15 cellular contexts compared by ENCODE assay signal in the genomic region with DNA sequence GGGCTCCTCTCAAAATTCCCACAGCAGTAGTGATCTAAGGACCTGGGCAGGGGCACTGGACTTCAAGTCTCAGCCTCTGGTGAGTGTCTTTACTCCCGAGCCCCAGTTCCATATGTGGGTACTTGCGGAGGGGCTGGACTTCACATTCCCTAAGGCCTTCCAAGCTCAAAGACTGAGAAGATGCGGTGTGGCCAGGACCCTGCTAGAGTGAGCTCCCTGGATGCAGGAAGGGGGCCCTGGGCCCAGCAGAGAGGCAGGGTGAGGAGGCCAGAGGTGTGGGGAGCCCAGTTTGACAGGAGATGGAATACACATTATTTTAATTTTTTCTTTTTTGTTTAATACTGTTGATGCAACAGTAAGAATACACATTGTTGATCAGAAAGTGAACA.
A peak's percentile ranks its signal among the peaks of the same experiment; 100 is the strongest.
DNase-seq lines count a peak whose midpoint lies in the region; ATAC-seq and TF ChIP-seq lines count a peak whose summit lies in the region.
"Had no signal": no experiment of that assay in that cellular context is flagged by ENCODE, and none has a peak within 500 bp of the region (broad histone marks: within the 10 kb centered on the region; RNA-seq: fewer than 3 reads in every experiment).

No MANE protein-coding gene starts in this region.

- H3K4me3 Mint-ChIP-seq in activated T-cell treated with anti-CD3 and anti-CD28 coated beads, Interleukin-2, amount 50 U/mL, for 24 hours: no peak overlapping the region
- H3K4me3 Mint-ChIP-seq in T-helper 17 cell (no peak overlapping the region), mesothelial cell of epicardium (no peak overlapping the region)
- no peak overlapping the region for H3K4me3 Mint-ChIP-seq in stimulated activated effector memory CD8-positive, alpha-beta T cell treated with anti-CD3 and anti-CD28 coated beads, Interleukin-12 subunit alpha, Interleukin-12 subunit beta, amount 100 ng/mL, for 72 hours
- H3K4me3 Mint-ChIP-seq: CD4-positive, CD25-positive, alpha-beta regulatory T cell had no signal

- H3K27ac Mint-ChIP-seq in activated T-cell treated with anti-CD3 and anti-CD28 coated beads, Interleukin-2, amount 50 U/mL, for 24 hours: no peak overlapping the region
- H3K27ac Mint-ChIP-seq in T-helper 17 cell (peak overlapping the region; percentile 91), mesothelial cell of epicardium (peak overlapping the region; percentile 34)
- peak overlapping the region; percentile 20 for H3K27ac Mint-ChIP-seq in stimulated activated effector memory CD8-positive, alpha-beta T cell treated with anti-CD3 and anti-CD28 coated beads, Interleukin-12 subunit alpha, Interleukin-12 subunit beta, amount 100 ng/mL, for 72 hours

- H3K36me3 Mint-ChIP-seq in activated T-cell treated with anti-CD3 and anti-CD28 coated beads, Interleukin-2, amount 50 U/mL, for 24 hours (ENCODE audit: low read depth): no peaks in the 10 kb centered on the region
- H3K36me3 Mint-ChIP-seq in T-helper 17 cell (ENCODE audit: low read depth) (no peaks in the 10 kb centered on the region), mesothelial cell of epicardium (no peaks in the 10 kb centered on the region)
- H3K36me3 Mint-ChIP-seq in stimulated activated effector memory CD8-positive, alpha-beta T cell treated with anti-CD3 and anti-CD28 coated beads, Interleukin-12 subunit alpha, Interleukin-12 subunit beta, amount 100 ng/mL, for 72 hours: no peaks in the 10 kb centered on the region
- H3K36me3 Mint-ChIP-seq: CD4-positive, CD25-positive, alpha-beta regulatory T cell had no signal

- no peaks in the 10 kb centered on the region for H3K9me3 Mint-ChIP-seq in activated T-cell treated with anti-CD3 and anti-CD28 coated beads, Interleukin-2, amount 50 U/mL, for 24 hours
- H3K9me3 Mint-ChIP-seq in mesothelial cell of epicardium: no peaks in the 10 kb centered on the region
- no peaks in the 10 kb centered on the region for H3K9me3 Mint-ChIP-seq in stimulated activated effector memory CD8-positive, alpha-beta T cell treated with anti-CD3 and anti-CD28 coated beads, Interleukin-12 subunit alpha, Interleukin-12 subunit beta, amount 100 ng/mL, for 72 hours

- ATAC-seq in T-helper 17 cell (no peak), GM18861 (IDR thresholded peaks at IDR 0.05; ENCODE audit: unreplicated experiment) (no peak)
- ATAC-seq in stimulated activated effector memory CD8-positive, alpha-beta T cell treated with anti-CD3 and anti-CD28 coated beads, Interleukin-12 subunit alpha, Interleukin-12 subunit beta, amount 100 ng/mL, for 72 hours: no peak
- no peak for ATAC-seq in activated CD4-positive, CD25-positive, alpha-beta regulatory T cell treated with anti-CD3 and anti-CD28 coated beads, Interleukin-2, amount 50 U/mL, for 24 hours
- ATAC-seq: A549 had no signal

- no peak for TF ChIP-seq CTCF in mesothelial cell of epicardium (IDR thresholded peaks at IDR 0.05; ENCODE audit: unreplicated experiment)

- peaks cover 8% of the 10 kb centered on the region for H3K4me1 Mint-ChIP-seq in activated T-cell treated with anti-CD3 and anti-CD28 coated beads, Interleukin-2, amount 50 U/mL, for 24 hours (ENCODE audit: low read depth)
- H3K4me1 Mint-ChIP-seq in T-helper 17 cell (peaks cover 11% of the 10 kb centered on the region), mesothelial cell of epicardium (peaks cover 31% of the 10 kb centered on the region)
- H3K4me1 Mint-ChIP-seq in stimulated activated effector memory CD8-positive, alpha-beta T cell treated with anti-CD3 and anti-CD28 coated beads, Interleukin-12 subunit alpha, Interleukin-12 subunit beta, amount 100 ng/mL, for 72 hours: peaks cover 8% of the 10 kb centered on the region

- H3K27me3 Mint-ChIP-seq in activated T-cell treated with anti-CD3 and anti-CD28 coated beads, Interleukin-2, amount 50 U/mL, for 24 hours: peaks cover 2% of the 10 kb centered on the region
- H3K27me3 Mint-ChIP-seq in T-helper 17 cell: peaks cover 5% of the 10 kb centered on the region
- H3K27me3 Mint-ChIP-seq in mesothelial cell of epicardium (ENCODE audit: low read depth): no peaks in the 10 kb centered on the region

- H3K9me3 ChIP-seq in T-helper 17 cell (ENCODE audit: control insufficient read depth, low read length, poor library complexity, severe bottlenecking): no peaks in the 10 kb centered on the region
- H3K9me3 ChIP-seq: A549 had no signal

- peak; percentile 23 for DNase-seq in activated T-cell treated with anti-CD3 and anti-CD28 coated beads, Interleukin-2, amount 50 U/mL, for 24 hours
- no peak for DNase-seq in activated T-cell treated with anti-CD3 and anti-CD28 coated beads, Interleukin-2, amount 50 U/mL, for 48 hours
- no peak for DNase-seq in T-helper 17 cell
- peak in 1 of 2 experiments; percentile 9 for DNase-seq in mesothelial cell of epicardium (ENCODE audit: low spot score in 2 of 2, unreplicated experiment in 2 of 2)
- DNase-seq in stimulated activated effector memory CD8-positive, alpha-beta T cell treated with anti-CD3 and anti-CD28 coated beads, Interleukin-12 subunit alpha, Interleukin-12 subunit beta, amount 100 ng/mL, for 72 hours (ENCODE audit: low spot score in 2 of 2): no peak
- no peak for DNase-seq in T-helper 2 cell
- DNase-seq: DMS79 treated with DMSO at 0.1 percent for 48 hours, KBM-7, NCI-H1092, NCI-H774, Right ventricle myocardium superior had no signal
